17 cellular contexts compared by ENCODE assay signal in genomic region chr22:44246615-44247326, GRCh38.
"Had no signal": no experiment of that assay in that cellular context is flagged by ENCODE, and none has a peak within 500 bp of the region (broad histone marks: within the 10 kb centered on the region; RNA-seq: fewer than 3 reads in every experiment).

No MANE protein-coding gene starts in this region.

- H3K4me3 Mint-ChIP-seq: activated CD4-positive, alpha-beta T cell treated with anti-CD3 and anti-CD28 coated beads, Interleukin-2, amount 10 ng/mL, durations not matched to agents 24 days and 14 days; effector memory CD8-positive, alpha-beta T cell; naive thymus-derived CD4-positive, alpha-beta T cell; neural progenitor cell; stimulated activated memory B cell treated with anti-CD40 and anti-IgM and Interleukin-4, amounts not matched to agents 10 μg/mL and 1 μg/mL and 100 μg/mL, for 72 hours had no signal

- ATAC-seq: body of pancreas; effector memory CD8-positive, alpha-beta T cell; naive thymus-derived CD4-positive, alpha-beta T cell; pancreas; stimulated activated memory B cell treated with anti-CD40 and anti-IgM and Interleukin-4, amounts not matched to agents 10 μg/mL and 1 μg/mL and 100 μg/mL, for 72 hours had no signal

- DNase-seq: activated CD4-positive, alpha-beta T cell treated with anti-CD3 and anti-CD28 coated beads, Interleukin-2, amount 10 ng/mL, durations not matched to agents 24 days and 14 days; activated CD4-positive, CD25-positive, alpha-beta regulatory T cell; activated naive CD4-positive, alpha-beta T cell; activated T-cell treated with anti-CD3 and anti-CD28 coated beads for 4 hours; body of pancreas; dermis blood vessel endothelial cell; effector memory CD8-positive, alpha-beta T cell; mesenchymal stem cell; pancreas; sigmoid colon; stimulated activated CD4-positive, alpha-beta T cell treated with anti-CD3 and anti-CD28 coated beads, Interleukin-4, amount 100 ng/mL, for 24 hours; T-helper 9 cell had no signal

- H3K9me3 ChIP-seq: pancreas had no signal

- H3K27ac ChIP-seq: body of pancreas, neural progenitor cell, pancreas, sigmoid colon, thoracic aorta, upper lobe of left lung had no signal

- H3K4me1 Mint-ChIP-seq: activated CD4-positive, alpha-beta T cell treated with anti-CD3 and anti-CD28 coated beads, Interleukin-2, amount 10 ng/mL, durations not matched to agents 24 days and 14 days; naive thymus-derived CD4-positive, alpha-beta T cell; neural progenitor cell; stimulated activated memory B cell treated with anti-CD40 and anti-IgM and Interleukin-4, amounts not matched to agents 10 μg/mL and 1 μg/mL and 100 μg/mL, for 72 hours had no signal

- H3K27me3 ChIP-seq: body of pancreas, neural progenitor cell, pancreas, sigmoid colon, upper lobe of left lung had no signal

- H3K36me3 ChIP-seq: neural progenitor cell, pancreas, thoracic aorta, upper lobe of left lung had no signal

- H3K4me1 ChIP-seq: body of pancreas, neural progenitor cell, pancreas, sigmoid colon, upper lobe of left lung had no signal

- H3K36me3 Mint-ChIP-seq: stimulated activated memory B cell treated with anti-CD40 and anti-IgM and Interleukin-4, amounts not matched to agents 10 μg/mL and 1 μg/mL and 100 μg/mL, for 72 hours had no signal

- H3K27ac Mint-ChIP-seq: activated CD4-positive, alpha-beta T cell treated with anti-CD3 and anti-CD28 coated beads, Interleukin-2, amount 10 ng/mL, durations not matched to agents 24 days and 14 days; effector memory CD8-positive, alpha-beta T cell; naive thymus-derived CD4-positive, alpha-beta T cell; neural progenitor cell; stimulated activated memory B cell treated with anti-CD40 and anti-IgM and Interleukin-4, amounts not matched to agents 10 μg/mL and 1 μg/mL and 100 μg/mL, for 72 hours had no signal

- H3K4me3 ChIP-seq: body of pancreas, neural progenitor cell, pancreas, sigmoid colon, thoracic aorta, upper lobe of left lung had no signal
